1 cellular context compared by ENCODE assay signal in genomic region chr10:47062801-47063200, GRCh38.
TF ChIP-seq lines count a peak whose summit lies in the region.

No MANE protein-coding gene starts in this region.

TF ChIP-seq in GM23338, 12 proteins besides CTCF, POLR2A, EP300 and RAD21 (continued from another document):
- TF ChIP-seq ZNF462 (CRISPR knock-in tag; IDR thresholded peaks at IDR 0.05) (no peak), NANOG (IDR thresholded peaks at IDR 0.05; ENCODE audit: borderline replicate concordance) (no peak), EZH2phosphoT487 (IDR thresholded peaks at IDR 0.05; ENCODE audit: unreplicated experiment) (no peak), EZH2 (IDR thresholded peaks at IDR 0.05; ENCODE audit: low read depth, unreplicated experiment) (no peak), ZNF114 (CRISPR knock-in tag; IDR thresholded peaks at IDR 0.05) (no peak), STAT1 (IDR thresholded peaks at IDR 0.05; ENCODE audit: unreplicated experiment) (no peak)
